In the genomic region with DNA sequence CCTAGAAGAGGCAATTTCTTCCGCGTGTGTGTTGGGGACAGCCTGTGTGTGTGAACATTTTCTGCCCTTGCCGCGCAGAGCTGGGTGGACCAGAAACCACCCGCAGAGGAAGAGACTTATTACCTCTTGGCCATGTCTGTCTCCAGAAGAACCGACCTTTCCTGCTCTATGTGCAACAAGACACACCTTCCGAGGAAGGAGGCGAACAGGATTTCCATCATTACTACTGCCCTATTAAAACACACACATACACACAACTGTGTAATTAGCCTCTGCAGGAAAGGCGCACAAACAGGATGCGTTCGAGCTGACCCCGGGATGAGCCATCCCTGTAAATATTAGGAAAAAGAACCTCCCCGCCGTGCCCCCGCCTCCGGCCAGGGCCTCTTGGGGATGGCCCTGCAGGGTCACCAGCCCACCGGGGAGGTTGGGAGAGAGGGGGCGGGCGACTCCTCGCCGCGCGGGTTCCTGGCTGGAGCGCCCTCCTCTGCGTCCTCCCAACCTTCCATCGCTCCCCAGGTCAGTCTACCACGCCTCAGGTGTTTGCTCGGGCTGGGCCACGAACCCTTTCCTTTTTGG, we compare ENCODE assay signal across 9 cellular contexts. TPM values are rescaled to one million over a fixed set of nuclear protein-coding genes. Genes with fewer than 3 reads are reported as not detected.
DNase-seq lines count a peak whose midpoint lies in the region; ATAC-seq and TF ChIP-seq lines count a peak whose summit lies in the region.
"Had no signal": no experiment of that assay in that cellular context is flagged by ENCODE, and none has a peak within 500 bp of the region (broad histone marks: within the 10 kb centered on the region; RNA-seq: fewer than 3 reads in every experiment).

No MANE protein-coding gene starts in this region.

- in situ Hi-C loops in ACHN (cut with HindIII; ENCODE audit: low pct_ligation_motif_present, low pct_unique_long_range_greater_than_20kb, low sequenced_read_pairs), result no loop called here

- H3K4me3 ChIP-seq in retinal pigment epithelial cell (ENCODE audit: low read length), result peak overlapping the region; percentile 44

- no peak for TF ChIP-seq CTCF in glutamatergic neuron (IDR thresholded peaks at IDR 0.05; ENCODE audit: partially characterized antibody, unreplicated experiment)
- TF ChIP-seq CTCF in retinal pigment epithelial cell (conservative IDR thresholded peaks at IDR 0.05; ENCODE audit: low read depth, low read length), result no peak

- CTCF ChIA-PET in T-cell (lab: Charles Lee), result interaction anchor here in 1 of 2 donors (0.6 to 1.6 kb wide), 6 partner anchors 12 to 481 kb away, joined by 3 to 7 read pairs (median 3); no protein-coding TSS in a partner anchor

- H3K27ac Mint-ChIP-seq in T-cell, result peak overlapping the region in 1 of 2 donors; percentile 72
- no peak overlapping the region for H3K27ac Mint-ChIP-seq in glutamatergic neuron (ENCODE audit: unreplicated experiment)

- H3K27me3 Mint-ChIP-seq in T-cell (no peaks in the 10 kb centered on the region), glutamatergic neuron (ENCODE audit: unreplicated experiment) (peaks cover 9% of the 10 kb centered on the region)

- POLR2A ChIA-PET in T-cell (lab: Charles Lee), result interaction anchor here (0.6 to 4.2 kb wide), 6 partner anchors 13 to 462 kb away, joined by 3 to 59 read pairs (median 4); no protein-coding TSS in a partner anchor

- DNase-seq in T-cell, result peak in 1 of 34 experiments; percentile 43
- no peak for DNase-seq in glutamatergic neuron
- no peak for DNase-seq in retinal pigment epithelial cell (ENCODE audit: low read depth)
- DNase-seq in ACHN, result no peak
- DNase-seq in midbrain (lab: John Stamatoyannopoulos, UW), result no peak

- peak; percentile 9 for ATAC-seq in GM19397 (IDR thresholded peaks at IDR 0.05; ENCODE audit: unreplicated experiment)
- ATAC-seq in T-cell (replicated peaks in 1 of 4), result peak in 2 of 4 experiments; percentile 0 to 2
- ATAC-seq in HG03196 (IDR thresholded peaks at IDR 0.05; ENCODE audit: unreplicated experiment), result no peak
- ATAC-seq in GM18909 (IDR thresholded peaks at IDR 0.05; ENCODE audit: poor library complexity, unreplicated experiment), result no peak

- H3K36me3 Mint-ChIP-seq in T-cell (peaks cover 25% of the 10 kb centered on the region), glutamatergic neuron (ENCODE audit: unreplicated experiment) (no peaks in the 10 kb centered on the region)

- peaks cover 19 to 22% (median 20%) of the 10 kb centered on the region in 3 donors for H3K4me1 Mint-ChIP-seq in T-cell
- peaks cover 2% of the 10 kb centered on the region for H3K4me1 Mint-ChIP-seq in glutamatergic neuron (ENCODE audit: low read depth, unreplicated experiment)

- H3K9me3 Mint-ChIP-seq in T-cell (no peaks in the 10 kb centered on the region), glutamatergic neuron (ENCODE audit: unreplicated experiment) (peaks cover 3% of the 10 kb centered on the region)

- peak overlapping the region in 2 of 3 donors; percentile 74 to 98 for H3K4me3 Mint-ChIP-seq in T-cell
- H3K4me3 Mint-ChIP-seq in glutamatergic neuron (ENCODE audit: unreplicated experiment), result peak overlapping the region; percentile 64

RNA-seq across cellular contexts. Expression of gene PRKCH, which starts 0.5 kb away (rescaled TPM):
- total RNA-seq in T-cell (100 to 1,000 TPM; 267 to 436 (median 326) TPM), glutamatergic neuron (ENCODE audit: unreplicated experiment) (0.54 TPM)

RNA-seq across cellular contexts. Expression of gene TMEM30B, which starts 39.8 kb away (rescaled TPM):
- total RNA-seq in T-cell (1 to 10 TPM; 2.1 to 8.6 (median 2.9) TPM), glutamatergic neuron (ENCODE audit: unreplicated experiment) (not detected)
- total RNA-seq: HT1080 had no signal

Comparison
In these comparisons a context has a peak if more than half of its experiments do, and no peak if none do; other contexts are left out.
1. RNA of gene PRKCH, which starts 0.5 kb away (total RNA-seq): 267 to 436 TPM in T-cell; 0.54 TPM in glutamatergic neuron (single experiment); every median in the first group is over 100 times any median in the second.